1 cellular context compared by ENCODE assay signal in the genomic region with DNA sequence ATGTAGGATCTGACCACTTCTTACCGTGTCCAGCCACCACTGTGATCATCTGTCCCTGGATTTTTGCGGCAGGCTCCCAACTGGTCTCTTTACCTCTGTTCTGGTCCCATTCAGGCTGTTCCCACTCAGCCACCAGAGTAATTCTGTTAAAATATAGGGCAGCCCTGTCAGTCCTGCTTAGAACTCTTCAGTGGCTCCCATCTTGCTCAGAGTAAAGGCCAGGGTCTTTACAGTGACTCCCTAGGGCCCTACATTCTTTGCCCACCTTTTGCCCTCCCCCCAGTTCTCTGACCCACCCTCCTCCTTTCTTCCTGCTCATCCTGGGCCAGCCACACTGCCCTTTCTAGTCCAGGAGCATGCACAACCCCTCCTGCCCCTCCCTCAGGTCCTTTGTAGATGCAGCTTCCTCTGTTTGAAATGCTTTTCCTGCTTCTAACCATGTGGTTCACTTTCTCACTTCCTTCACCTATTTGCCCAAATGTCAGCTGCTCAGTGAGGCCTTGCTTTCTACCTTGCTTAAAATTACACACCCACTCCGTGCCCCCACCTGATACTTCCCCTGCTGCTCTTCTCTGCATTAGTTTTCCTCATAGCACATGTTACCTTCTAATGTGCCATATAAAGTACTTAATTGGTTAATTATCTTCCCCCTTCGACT.
A peak's percentile ranks its signal among the peaks of the same experiment; 100 is the strongest.
TF ChIP-seq lines count a peak whose summit lies in the region.

No MANE protein-coding gene starts in this region.

TF ChIP-seq in GM12878, 131 proteins besides CTCF, POLR2A, EP300 and RAD21 (continued from another document):
- TF ChIP-seq NBN (IDR thresholded peaks at IDR 0.05) = 0 out of 2 replicates have a peak, but pooled peaks have one; percentile 23
- TF ChIP-seq, protein P1, sequence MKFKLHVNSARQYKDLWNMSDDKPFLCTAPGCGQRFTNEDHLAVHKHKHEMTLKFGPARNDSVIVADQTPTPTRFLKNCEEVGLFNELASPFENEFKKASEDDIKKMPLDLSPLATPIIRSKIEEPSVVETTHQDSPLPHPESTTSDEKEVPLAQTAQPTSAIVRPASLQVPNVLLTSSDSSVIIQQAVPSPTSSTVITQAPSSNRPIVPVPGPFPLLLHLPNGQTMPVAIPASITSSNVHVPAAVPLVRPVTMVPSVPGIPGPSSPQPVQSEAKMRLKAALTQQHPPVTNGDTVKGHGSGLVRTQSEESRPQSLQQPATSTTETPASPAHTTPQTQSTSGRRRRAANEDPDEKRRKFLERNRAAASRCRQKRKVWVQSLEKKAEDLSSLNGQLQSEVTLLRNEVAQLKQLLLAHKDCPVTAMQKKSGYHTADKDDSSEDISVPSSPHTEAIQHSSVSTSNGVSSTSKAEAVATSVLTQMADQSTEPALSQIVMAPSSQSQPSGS (IDR thresholded peaks at IDR 0.05; ENCODE audit: low read length) = no peak
- peak; percentile 35; the same call in 1 of the 2 replicates for TF ChIP-seq HDGF (IDR thresholded peaks at IDR 0.05)
- TF ChIP-seq, protein P2, sequence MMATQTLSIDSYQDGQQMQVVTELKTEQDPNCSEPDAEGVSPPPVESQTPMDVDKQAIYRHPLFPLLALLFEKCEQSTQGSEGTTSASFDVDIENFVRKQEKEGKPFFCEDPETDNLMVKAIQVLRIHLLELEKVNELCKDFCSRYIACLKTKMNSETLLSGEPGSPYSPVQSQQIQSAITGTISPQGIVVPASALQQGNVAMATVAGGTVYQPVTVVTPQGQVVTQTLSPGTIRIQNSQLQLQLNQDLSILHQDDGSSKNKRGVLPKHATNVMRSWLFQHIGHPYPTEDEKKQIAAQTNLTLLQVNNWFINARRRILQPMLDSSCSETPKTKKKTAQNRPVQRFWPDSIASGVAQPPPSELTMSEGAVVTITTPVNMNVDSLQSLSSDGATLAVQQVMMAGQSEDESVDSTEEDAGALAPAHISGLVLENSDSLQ (IDR thresholded peaks at IDR 0.05) = 0 out of 2 replicates have a peak, but pooled peaks have one; percentile 13
TF ChIP-seq in GM12878: peak in this region for 5.
